ENCODE assay signal across 19 cellular contexts in genomic region chr10:70931168-70931805, GRCh38. TPM values are rescaled to one million over a fixed set of nuclear protein-coding genes. Genes with fewer than 3 reads are reported as not detected.
DNase-seq lines count a peak whose midpoint lies in the region; ATAC-seq and TF ChIP-seq lines count a peak whose summit lies in the region.
"Had no signal": no experiment of that assay in that cellular context is flagged by ENCODE, and none has a peak within 500 bp of the region (broad histone marks: within the 10 kb centered on the region; RNA-seq: fewer than 3 reads in every experiment).

No MANE protein-coding gene starts in this region.

- TF ChIP-seq POLR2A in body of pancreas (IDR thresholded peaks at IDR 0.05) = no peak

- H3K4me3 Mint-ChIP-seq in activated T-helper 17 cell treated with anti-CD3 and anti-CD28 coated beads, Interleukin-2, amount 50 U/mL, for 72 hours = no peak overlapping the region
- H3K4me3 Mint-ChIP-seq: activated T-cell treated with anti-CD3 and anti-CD28 coated beads, Interleukin-2, amount 50 U/mL, for 4 hours; effector memory CD8-positive, alpha-beta T cell had no signal

- no peaks in the 10 kb centered on the region for H3K9me3 Mint-ChIP-seq in activated T-helper 17 cell treated with anti-CD3 and anti-CD28 coated beads, Interleukin-2, amount 50 U/mL, for 72 hours
- H3K9me3 Mint-ChIP-seq: activated T-cell treated with anti-CD3 and anti-CD28 coated beads, Interleukin-2, amount 50 U/mL, for 4 hours; effector memory CD8-positive, alpha-beta T cell had no signal

- ATAC-seq in activated T-helper 17 cell treated with anti-CD3 and anti-CD28 coated beads, Interleukin-2, amount 50 U/mL, for 72 hours (replicated peaks) = peak; percentile 31
- no peak for ATAC-seq in GM21528 (IDR thresholded peaks at IDR 0.05; ENCODE audit: low FRiP score, unreplicated experiment)
- ATAC-seq in body of pancreas = no peak
- ATAC-seq: activated T-cell treated with anti-CD3 and anti-CD28 coated beads, Interleukin-2, amount 50 U/mL, for 4 hours; effector memory CD8-positive, alpha-beta T cell; heart left ventricle; HepG2 had no signal

- no peak overlapping the region for H3K27ac ChIP-seq in body of pancreas
- H3K27ac ChIP-seq: heart left ventricle had no signal

- intact Hi-C loops in body of pancreas (cut with DNase I) = loop anchor here (10.0 kb wide), 1 partner anchor 264 kb away; no protein-coding TSS in a partner anchor

- no peaks in the 10 kb centered on the region for H3K9me3 ChIP-seq in body of pancreas
- H3K9me3 ChIP-seq: HAP-1, heart left ventricle had no signal

- no peaks in the 10 kb centered on the region for H3K36me3 ChIP-seq in body of pancreas (replicated peaks in 1 of 2; ENCODE audit: insufficient read depth in 1 of 2, low read depth in 2 of 2)
- H3K36me3 ChIP-seq: HAP-1, heart left ventricle had no signal

- H3K36me3 Mint-ChIP-seq in activated T-helper 17 cell treated with anti-CD3 and anti-CD28 coated beads, Interleukin-2, amount 50 U/mL, for 72 hours (ENCODE audit: low read depth) = no peaks in the 10 kb centered on the region

- peaks cover 3% of the 10 kb centered on the region for H3K27me3 Mint-ChIP-seq in activated T-helper 17 cell treated with anti-CD3 and anti-CD28 coated beads, Interleukin-2, amount 50 U/mL, for 72 hours

- DNase-seq in A172 (ENCODE audit: low spot score) (peak; percentile 90), HPDE6-E6E7 (ENCODE audit: extremely low spot score) (peak; percentile 82), islet precursor cell (peak; percentile 77), NCI-H446 (lab: John Stamatoyannopoulos, UW) (no peak), NCI-H146 (lab: John Stamatoyannopoulos, UW) (no peak), body of pancreas (no peak)
- DNase-seq: activated CD4-positive, alpha-beta T cell treated with anti-CD3 and anti-CD28 coated beads for 1 hour; activated T-cell treated with anti-CD3 and anti-CD28 coated beads, Interleukin-2, amount 50 U/mL, for 4 hours; aorta; DMS79; effector memory CD8-positive, alpha-beta T cell; NCI-H1694; stimulated activated CD4-positive, alpha-beta T cell treated with anti-CD3 and anti-CD28 coated beads, Interleukin-2, amount 100 ng/mL, for 24 hours; stimulated activated naive CD4-positive, alpha-beta T cell had no signal

- H3K4me1 Mint-ChIP-seq in activated T-helper 17 cell treated with anti-CD3 and anti-CD28 coated beads, Interleukin-2, amount 50 U/mL, for 72 hours = peaks cover 5% of the 10 kb centered on the region

- no peaks in the 10 kb centered on the region for H3K4me1 ChIP-seq in body of pancreas
- H3K4me1 ChIP-seq: HAP-1 had no signal

- 72 to 75% methylated on average over 14 to 15 of the region's 15 CpGs for WGBS in body of pancreas, 2 donors

- no peaks in the 10 kb centered on the region for H3K27me3 ChIP-seq in body of pancreas

- H3K4me3 ChIP-seq in body of pancreas = no peak overlapping the region
- H3K4me3 ChIP-seq: HAP-1, heart left ventricle had no signal

- no peak for TF ChIP-seq CTCF in body of pancreas (IDR thresholded peaks at IDR 0.05)

- no peak overlapping the region for H3K27ac Mint-ChIP-seq in activated T-helper 17 cell treated with anti-CD3 and anti-CD28 coated beads, Interleukin-2, amount 50 U/mL, for 72 hours
- H3K27ac Mint-ChIP-seq: effector memory CD8-positive, alpha-beta T cell had no signal

RNA-seq across cellular contexts. Expression of gene PCBD1, which starts 42.9 kb away (rescaled TPM):
- total RNA-seq in A172 (2014; rRNA removed; shearing (Covaris generic)) = 86.4 and 95.6 TPM in 2 replicates
- total RNA-seq in activated T-helper 17 cell treated with anti-CD3 and anti-CD28 coated beads, Interleukin-2, amount 50 U/mL, for 72 hours = 10 to 100 TPM; 36.3 to 47.4 TPM
- 10 to 100 TPM; 40.5 to 67.7 TPM for total RNA-seq in body of pancreas

Comparison
In these comparisons a context has a peak if more than half of its experiments do, and no peak if none do; other contexts are left out.
1. DNase-seq: peak in A172 (single experiment), HPDE6-E6E7 (single experiment) and islet precursor cell (single experiment); none in NCI-H446 (0 of 2), NCI-H146 (single experiment) and body of pancreas (0 of 4).